Comparison of ENCODE assay signal across 1 cellular context in genomic region chr5:36685631-36686147, GRCh38.
TF ChIP-seq lines count a peak whose summit lies in the region.

No MANE protein-coding gene starts in this region.

TF ChIP-seq in GM12878, 131 proteins besides CTCF, POLR2A, EP300 and RAD21 (continued from another document):
- TF ChIP-seq ETV6 (conservative IDR thresholded peaks at IDR 0.05 in 1 of 2, IDR thresholded peaks at IDR 0.05 in 1 of 2; ENCODE audit: borderline replicate concordance in 1 of 2, low read depth in 1 of 2) = peak in 1 of 2 experiments; percentile 64; a peak in 1 of 4 replicates
- no peak for TF ChIP-seq ZNF217 (IDR thresholded peaks at IDR 0.05)
- no peak for TF ChIP-seq NR2C2 (IDR thresholded peaks at IDR 0.05; ENCODE audit: borderline replicate concordance, control insufficient read depth, insufficient read length, low read depth)
- TF ChIP-seq STAT1 (conservative IDR thresholded peaks at IDR 0.05) = no peak
- no peak for TF ChIP-seq CBX3 (IDR thresholded peaks at IDR 0.05; ENCODE audit: borderline replicate concordance, low read depth)
- 0 out of 2 replicates have a peak, but pooled peaks have one; percentile 25 for TF ChIP-seq IKZF1 (conservative IDR thresholded peaks at IDR 0.05)
- TF ChIP-seq POU2F2 (IDR thresholded peaks at IDR 0.05; ENCODE audit: borderline replicate concordance, low read depth, low read length) = no peak
